1 cellular context compared by ENCODE assay signal in the genomic region with DNA sequence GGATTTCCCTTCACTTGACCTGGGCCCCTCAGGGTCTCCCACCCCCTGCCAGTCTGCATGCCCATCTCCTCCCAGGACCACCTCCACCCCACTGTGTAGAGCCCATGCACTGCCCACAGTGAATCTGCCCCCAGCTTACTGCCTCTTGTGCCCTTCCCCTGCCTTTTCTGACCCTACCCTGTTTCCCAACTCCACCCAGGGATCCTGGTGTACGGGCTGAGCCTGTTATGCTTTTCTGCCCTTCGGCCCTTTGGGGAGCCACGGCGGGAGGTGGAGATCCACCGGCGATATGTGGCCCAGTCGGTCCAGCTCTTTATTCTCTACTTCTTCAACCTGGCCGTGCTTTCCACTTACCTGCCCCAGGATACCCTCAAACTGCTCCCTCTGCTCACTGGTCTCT.
TF ChIP-seq lines count a peak whose summit lies in the region.

No MANE protein-coding gene starts in this region.

TF ChIP-seq in GM12878, 131 proteins besides CTCF, POLR2A, EP300 and RAD21:
- no peak for TF ChIP-seq SMAD1 (IDR thresholded peaks at IDR 0.05; ENCODE audit: low read depth, partially characterized antibody)
- no peak for TF ChIP-seq SRF (IDR thresholded peaks at IDR 0.05; ENCODE audit: low read depth in 2 of 2, low read length in 2 of 2)
- no peak for TF ChIP-seq ZSCAN29 (IDR thresholded peaks at IDR 0.05)
TF ChIP-seq in GM12878: peak in this region for 0.
